21 cellular contexts compared by ENCODE assay signal in genomic region chr21:35321322-35322200, GRCh38.
"Had no signal": no experiment of that assay in that cellular context is flagged by ENCODE, and none has a peak within 500 bp of the region (broad histone marks: within the 10 kb centered on the region; RNA-seq: fewer than 3 reads in every experiment).

No MANE protein-coding gene starts in this region.

- H3K36me3 Mint-ChIP-seq: activated naive CD8-positive, alpha-beta T cell treated with anti-CD3 and anti-CD28 coated beads, Interleukin-2, amount 10 ng/mL, durations not matched to agents 7 days and 5 days; stimulated activated naive B cell treated with anti-CD40 and anti-IgM and Interleukin-4, amounts not matched to agents 10 μg/mL and 1 μg/mL and 100 μg/mL, for 72 hours had no signal

- DNase-seq: activated CD4-positive, alpha-beta T cell treated with anti-CD3 and anti-CD28 coated beads, Interleukin-2, amount 10 ng/mL, durations not matched to agents 7 days and 5 days; activated CD8-positive, alpha-beta T cell treated with anti-CD3 and anti-CD28 coated beads, Interleukin-2, amount 10 ng/mL, durations not matched to agents 7 days and 5 days; activated naive CD4-positive, alpha-beta T cell treated with Interleukin-2 at 50 U/mL for 16 hours; activated naive CD8-positive, alpha-beta T cell treated with anti-CD3 and anti-CD28 coated beads, Interleukin-2, amount 10 ng/mL, durations not matched to agents 7 days and 5 days; activated T-cell treated with anti-CD3 and anti-CD28 coated beads, Interleukin-2, amount 50 U/mL, for 24 hours; amygdala; body of pancreas; foreskin melanocyte; hypothalamus; kidney; occipital lobe; posterior cingulate gyrus; sigmoid colon; stimulated activated CD4-positive, alpha-beta T cell treated with anti-CD3 and anti-CD28 coated beads, Interleukin-4, amount 100 ng/mL, for 24 hours; stimulated activated naive B cell treated with anti-CD40 and anti-IgM and Interleukin-4, amounts not matched to agents 10 μg/mL and 1 μg/mL and 100 μg/mL, for 72 hours; T1000; upper lobe of left lung had no signal

- H3K27me3 ChIP-seq: body of pancreas, sigmoid colon, upper lobe of left lung had no signal

- H3K9me3 Mint-ChIP-seq: activated naive CD8-positive, alpha-beta T cell treated with anti-CD3 and anti-CD28 coated beads, Interleukin-2, amount 10 ng/mL, durations not matched to agents 7 days and 5 days; activated T-cell treated with anti-CD3 and anti-CD28 coated beads, Interleukin-2, amount 50 U/mL, for 24 hours; activated T-helper 2 cell treated with anti-CD3 and anti-CD28 coated beads, Interferon-gamma antibody, Interleukin-2, Interleukin-4, amounts not matched to agents 10 μg/mL and 5 μg/mL and 100 μg/mL, durations not matched to agents 14 hours and 24 hours and 36 hours; stimulated activated naive B cell treated with anti-CD40 and anti-IgM and Interleukin-4, amounts not matched to agents 10 μg/mL and 1 μg/mL and 100 μg/mL, for 72 hours had no signal

- ATAC-seq: activated CD4-positive, CD25-positive, alpha-beta regulatory T cell treated with anti-CD3 and anti-CD28 coated beads, Interleukin-2, amount 50 U/mL, for 24 hours; activated CD8-positive, alpha-beta T cell treated with anti-CD3 and anti-CD28 coated beads, Interleukin-2, amount 10 ng/mL, durations not matched to agents 7 days and 5 days; body of pancreas; left lobe of liver; stimulated activated naive B cell treated with anti-CD40 and anti-IgM and Interleukin-4, amounts not matched to agents 10 μg/mL and 1 μg/mL and 100 μg/mL, for 72 hours had no signal

- H3K4me1 ChIP-seq: body of pancreas had no signal

- H3K4me1 Mint-ChIP-seq: activated CD4-positive, alpha-beta T cell treated with anti-CD3 and anti-CD28 coated beads, Interleukin-2, amount 10 ng/mL, durations not matched to agents 7 days and 5 days; activated naive CD8-positive, alpha-beta T cell treated with anti-CD3 and anti-CD28 coated beads, Interleukin-2, amount 10 ng/mL, durations not matched to agents 7 days and 5 days had no signal

- H3K27ac Mint-ChIP-seq: activated CD4-positive, alpha-beta T cell treated with anti-CD3 and anti-CD28 coated beads, Interleukin-2, amount 10 ng/mL, durations not matched to agents 7 days and 5 days; activated CD8-positive, alpha-beta T cell treated with anti-CD3 and anti-CD28 coated beads, Interleukin-2, amount 10 ng/mL, durations not matched to agents 7 days and 5 days; activated naive CD8-positive, alpha-beta T cell treated with anti-CD3 and anti-CD28 coated beads, Interleukin-2, amount 10 ng/mL, durations not matched to agents 7 days and 5 days; activated T-cell treated with anti-CD3 and anti-CD28 coated beads, Interleukin-2, amount 50 U/mL, for 24 hours; activated T-helper 2 cell treated with anti-CD3 and anti-CD28 coated beads, Interferon-gamma antibody, Interleukin-2, Interleukin-4, amounts not matched to agents 10 μg/mL and 5 μg/mL and 100 μg/mL, durations not matched to agents 14 hours and 24 hours and 36 hours; stimulated activated naive B cell treated with anti-CD40 and anti-IgM and Interleukin-4, amounts not matched to agents 10 μg/mL and 1 μg/mL and 100 μg/mL, for 72 hours had no signal

- H3K4me3 Mint-ChIP-seq: activated CD4-positive, alpha-beta T cell treated with anti-CD3 and anti-CD28 coated beads, Interleukin-2, amount 10 ng/mL, durations not matched to agents 7 days and 5 days; activated CD8-positive, alpha-beta T cell treated with anti-CD3 and anti-CD28 coated beads, Interleukin-2, amount 10 ng/mL, durations not matched to agents 7 days and 5 days; activated naive CD8-positive, alpha-beta T cell treated with anti-CD3 and anti-CD28 coated beads, Interleukin-2, amount 10 ng/mL, durations not matched to agents 7 days and 5 days; activated T-cell treated with anti-CD3 and anti-CD28 coated beads, Interleukin-2, amount 50 U/mL, for 24 hours; stimulated activated naive B cell treated with anti-CD40 and anti-IgM and Interleukin-4, amounts not matched to agents 10 μg/mL and 1 μg/mL and 100 μg/mL, for 72 hours had no signal

- H3K27ac ChIP-seq: body of pancreas, sigmoid colon, upper lobe of left lung had no signal

- H3K4me3 ChIP-seq: body of pancreas, sigmoid colon, thoracic aorta, upper lobe of left lung had no signal

- H3K27me3 Mint-ChIP-seq: activated CD4-positive, alpha-beta T cell treated with anti-CD3 and anti-CD28 coated beads, Interleukin-2, amount 10 ng/mL, durations not matched to agents 7 days and 5 days; activated T-cell treated with anti-CD3 and anti-CD28 coated beads, Interleukin-2, amount 50 U/mL, for 24 hours; stimulated activated naive B cell treated with anti-CD40 and anti-IgM and Interleukin-4, amounts not matched to agents 10 μg/mL and 1 μg/mL and 100 μg/mL, for 72 hours had no signal

- FAIRE-seq: kidney had no signal

- H3K9me3 ChIP-seq: body of pancreas, sigmoid colon, thoracic aorta, upper lobe of left lung had no signal

- H3K36me3 ChIP-seq: sigmoid colon, thoracic aorta, upper lobe of left lung had no signal
